Comparison of ENCODE assay signal across 7 cellular contexts in genomic region chr1:201690528-201690927, GRCh38.
"Had no signal": no experiment of that assay in that cellular context is flagged by ENCODE, and none has a peak within 500 bp of the region (broad histone marks: within the 10 kb centered on the region; RNA-seq: fewer than 3 reads in every experiment).

No MANE protein-coding gene starts in this region.

- H3K4me3 ChIP-seq: GM23338, HAP-1 had no signal

- H3K36me3 ChIP-seq: HAP-1 had no signal

- H3K4me1 ChIP-seq: HAP-1 had no signal

- H3K9me3 ChIP-seq: HAP-1 had no signal

- H2AFZ ChIP-seq: GM23338 had no signal

- H3K9me3 Mint-ChIP-seq: GM23338, HFFc6 had no signal

- H3K4me3 Mint-ChIP-seq: GM23338, HFFc6 had no signal

- ATAC-seq: GM23338, HCT116 had no signal

- H3K4me2 ChIP-seq: GM23338 had no signal

- FAIRE-seq: HTR-8/SVneo had no signal

- H3K27ac Mint-ChIP-seq: GM23338, HFFc6 had no signal

- DNase-seq: H7, HFFc6, IMR-90 had no signal
